ENCODE assay signal across 12 cellular contexts in genomic region chr13:28337196-28338045, GRCh38.
DNase-seq lines count a peak whose midpoint lies in the region; ATAC-seq and TF ChIP-seq lines count a peak whose summit lies in the region.
"Had no signal": no experiment of that assay in that cellular context is flagged by ENCODE, and none has a peak within 500 bp of the region (broad histone marks: within the 10 kb centered on the region; RNA-seq: fewer than 3 reads in every experiment).

No MANE protein-coding gene starts in this region.

- H3K36me3 ChIP-seq in left lung, result no peaks in the 10 kb centered on the region

- TF ChIP-seq CTCF in left lung (IDR thresholded peaks at IDR 0.05), result no peak

- DNase-seq in Right ventricle myocardium inferior (ENCODE audit: missing footprints) (no peak), cardiac septum (ENCODE audit: low spot score) (no peak), cerebellar cortex (ENCODE audit: low spot score) (peak; percentile 10), left lung (no peak), middle frontal gyrus (ENCODE audit: extremely low spot score, low spot score) (no peak), NCI-H446 treated with DMSO at 0.1 percent for 48 hours (lab: John Stamatoyannopoulos, UW) (no peak), NCI-H526 (lab: John Stamatoyannopoulos, UW) (no peak)
- DNase-seq: activated CD4-positive, alpha-beta T cell treated with anti-CD3 and anti-CD28 coated beads, Interleukin-2, amount 10 ng/mL, durations not matched to agents 7 days and 5 days; activated naive CD4-positive, alpha-beta T cell treated with anti-CD3 and anti-CD28 coated beads for 36 hours; AML-193; SIG-M5 had no signal

- ATAC-seq in Right ventricle myocardium inferior (peak; percentile 42), left lung (peak; percentile 48), GM19397 (IDR thresholded peaks at IDR 0.05; ENCODE audit: unreplicated experiment) (no peak)

- H3K4me3 ChIP-seq in left lung, result no peak overlapping the region

- peaks cover 0 to 26% of the 10 kb centered on the region in 2 donors for H3K27me3 ChIP-seq in left lung

- H3K27ac ChIP-seq in left lung, result no peak overlapping the region

- intact Hi-C loops in Right ventricle myocardium inferior (cut with DNase I), result no loop called here
- intact Hi-C loops in cardiac septum (cut with DNase I), result loop anchor here (5.0 kb wide), 1 partner anchor 70 kb away; no protein-coding TSS in a partner anchor
- intact Hi-C loops in left lung (cut with DNase I), result no loop called here

- H3K9me3 ChIP-seq in left lung, result no peaks in the 10 kb centered on the region

- peaks cover 0 to 7% of the 10 kb centered on the region in 2 donors for H3K4me1 ChIP-seq in left lung
